8 cellular contexts compared by ENCODE assay signal in the genomic region with DNA sequence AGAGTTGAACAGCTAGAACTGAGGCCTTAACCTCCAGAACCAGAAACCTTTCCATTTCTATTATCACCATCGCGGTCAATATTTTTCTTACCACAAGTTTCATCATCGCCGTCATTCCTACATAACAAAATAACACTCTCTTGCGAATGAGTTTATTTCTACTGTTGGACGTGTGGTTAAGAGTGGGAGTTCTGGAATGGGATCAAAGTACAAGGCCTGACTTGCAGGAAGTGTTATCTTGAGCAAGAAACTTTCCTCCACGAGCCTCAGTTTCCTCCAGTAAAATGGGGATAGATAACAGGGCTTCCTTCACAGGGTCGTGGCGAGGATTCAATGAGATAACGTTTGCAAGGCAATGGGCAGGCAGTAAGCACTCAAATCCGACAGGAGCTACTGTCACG. TPM values are rescaled to one million over a fixed set of nuclear protein-coding genes. Genes with fewer than 3 reads are reported as not detected.
DNase-seq lines count a peak whose midpoint lies in the region; ATAC-seq lines count a peak whose summit lies in the region.

No MANE protein-coding gene starts in this region.

- CTCF ChIA-PET in activated CD8-positive, alpha-beta memory T cell treated with anti-CD3 and anti-CD28 coated beads, Interleukin-2, amount 10 ng/mL, durations not matched to agents 7 days and 5 days (lab: Charles Lee) = interaction anchor here (1.3 to 16.9 kb wide), 9 partner anchors 9 to 532 kb away, joined by 3 to 382 read pairs (median 5); a partner anchor contains a TSS

- peak overlapping the region; percentile 97 for H3K4me3 Mint-ChIP-seq in activated CD8-positive, alpha-beta memory T cell treated with anti-CD3 and anti-CD28 coated beads, Interleukin-2, amount 10 ng/mL, durations not matched to agents 7 days and 5 days
- peak overlapping the region; percentile 100 for H3K4me3 Mint-ChIP-seq in activated T-helper 1 cell treated with anti-CD3 and anti-CD28 coated beads, Interleukin-12 subunit alpha, Interleukin-12 subunit beta, Interleukin-2, Interleukin-4 antibody, amounts not matched to agents 30 ng/mL and 10 ng/mL and 1 ng/mL, durations not matched to agents 14 hours and 24 hours and 36 hours

- H3K27ac ChIP-seq in subcutaneous abdominal adipose tissue (ENCODE audit: low read depth, low read length) = peak overlapping the region; percentile 97

- intact Hi-C loops in activated T-helper 1 cell treated with anti-CD3 and anti-CD28 coated beads, Interleukin-12 subunit alpha, Interleukin-12 subunit beta, Interleukin-2, Interleukin-4 antibody, amounts not matched to agents 30 ng/mL and 10 ng/mL and 1 ng/mL, durations not matched to agents 14 hours and 24 hours and 36 hours (cut with micrococcal nuclease) = loop anchor here (1.0 to 10.0 kb wide), 3 partner anchors 9 to 798 kb away; a partner anchor contains a TSS

- H3K27me3 ChIP-seq in subcutaneous abdominal adipose tissue (ENCODE audit: control insufficient read depth in 5 of 5, insufficient read depth in 4 of 5, low read length in 5 of 5) = no peaks in the 10 kb centered on the region

- peaks cover 38% of the 10 kb centered on the region for H3K36me3 Mint-ChIP-seq in activated CD8-positive, alpha-beta memory T cell treated with anti-CD3 and anti-CD28 coated beads, Interleukin-2, amount 10 ng/mL, durations not matched to agents 7 days and 5 days
- H3K36me3 Mint-ChIP-seq in activated T-helper 1 cell treated with anti-CD3 and anti-CD28 coated beads, Interleukin-12 subunit alpha, Interleukin-12 subunit beta, Interleukin-2, Interleukin-4 antibody, amounts not matched to agents 30 ng/mL and 10 ng/mL and 1 ng/mL, durations not matched to agents 14 hours and 24 hours and 36 hours (ENCODE audit: low read depth) = peaks cover 25% of the 10 kb centered on the region

- H3K36me3 ChIP-seq in subcutaneous abdominal adipose tissue (ENCODE audit: control insufficient read depth in 5 of 5, insufficient read depth in 5 of 5, low read length in 5 of 5) = peaks cover 3 to 24% (median 20%) of the 10 kb centered on the region in 5 donors

- peaks cover 14 to 65% (median 52%) of the 10 kb centered on the region in 5 donors for H3K4me1 ChIP-seq in subcutaneous abdominal adipose tissue (ENCODE audit: control insufficient read depth in 5 of 5, insufficient read depth in 5 of 5, low read length in 5 of 5)

- H3K9me3 ChIP-seq in iPS-18c (ENCODE audit: control insufficient read depth, insufficient read depth, low read length) (no peaks in the 10 kb centered on the region), subcutaneous abdominal adipose tissue (ENCODE audit: control insufficient read depth in 5 of 5, low read length in 5 of 5) (no peaks in the 10 kb centered on the region)

- peak overlapping the region; percentile 84 for H3K4me3 ChIP-seq in iPS-18c (ENCODE audit: insufficient read depth, low read depth, low read length)
- peak overlapping the region; percentile 98 to 100 (median 100) for H3K4me3 ChIP-seq in subcutaneous abdominal adipose tissue (ENCODE audit: low read depth in 1 of 5, low read length in 5 of 5)

- DNase-seq in activated CD8-positive, alpha-beta memory T cell treated with anti-CD3 and anti-CD28 coated beads, Interleukin-2, amount 10 ng/mL, durations not matched to agents 7 days and 5 days = no peak
- DNase-seq in activated CD8-positive, alpha-beta memory T cell treated with anti-CD3 and anti-CD28 coated beads, Interleukin-2, amount 50 U/mL, for 4 hours = no peak
- DNase-seq in activated T-helper 1 cell treated with anti-CD3 and anti-CD28 coated beads, Interleukin-12 subunit alpha, Interleukin-12 subunit beta, Interleukin-2, Interleukin-4 antibody, amounts not matched to agents 30 ng/mL and 10 ng/mL and 1 ng/mL, durations not matched to agents 14 hours and 24 hours and 36 hours (ENCODE audit: low spot score) = no peak
- DNase-seq in DMS53 treated with DMSO at 0.1 percent for 48 hours (lab: John Stamatoyannopoulos, UW; ENCODE audit: unreplicated experiment) (no peak), NCI-H2029 treated with DMSO at 0.1 percent for 48 hours (lab: John Stamatoyannopoulos, UW) (no peak)

- peak overlapping the region; percentile 82 to 97 (median 95) for H3K9ac ChIP-seq in subcutaneous abdominal adipose tissue (ENCODE audit: low read length in 5 of 5)

- peak overlapping the region; percentile 99 for H3K27ac Mint-ChIP-seq in activated CD8-positive, alpha-beta memory T cell treated with anti-CD3 and anti-CD28 coated beads, Interleukin-2, amount 10 ng/mL, durations not matched to agents 7 days and 5 days
- peak overlapping the region; percentile 99 for H3K27ac Mint-ChIP-seq in activated T-helper 1 cell treated with anti-CD3 and anti-CD28 coated beads, Interleukin-12 subunit alpha, Interleukin-12 subunit beta, Interleukin-2, Interleukin-4 antibody, amounts not matched to agents 30 ng/mL and 10 ng/mL and 1 ng/mL, durations not matched to agents 14 hours and 24 hours and 36 hours

- ATAC-seq in activated CD8-positive, alpha-beta memory T cell treated with anti-CD3 and anti-CD28 coated beads, Interleukin-2, amount 10 ng/mL, durations not matched to agents 7 days and 5 days = no peak
- ATAC-seq in GM19035 (IDR thresholded peaks at IDR 0.05; ENCODE audit: unreplicated experiment) = no peak

- no peaks in the 10 kb centered on the region for H3K27me3 Mint-ChIP-seq in activated CD8-positive, alpha-beta memory T cell treated with anti-CD3 and anti-CD28 coated beads, Interleukin-2, amount 10 ng/mL, durations not matched to agents 7 days and 5 days
- H3K27me3 Mint-ChIP-seq in activated T-helper 1 cell treated with anti-CD3 and anti-CD28 coated beads, Interleukin-12 subunit alpha, Interleukin-12 subunit beta, Interleukin-2, Interleukin-4 antibody, amounts not matched to agents 30 ng/mL and 10 ng/mL and 1 ng/mL, durations not matched to agents 14 hours and 24 hours and 36 hours (ENCODE audit: insufficient read depth) = no peaks in the 10 kb centered on the region

- H3K9me3 Mint-ChIP-seq in activated CD8-positive, alpha-beta memory T cell treated with anti-CD3 and anti-CD28 coated beads, Interleukin-2, amount 10 ng/mL, durations not matched to agents 7 days and 5 days (ENCODE audit: low read depth) = no peaks in the 10 kb centered on the region
- H3K9me3 Mint-ChIP-seq in activated T-helper 1 cell treated with anti-CD3 and anti-CD28 coated beads, Interleukin-12 subunit alpha, Interleukin-12 subunit beta, Interleukin-2, Interleukin-4 antibody, amounts not matched to agents 30 ng/mL and 10 ng/mL and 1 ng/mL, durations not matched to agents 14 hours and 24 hours and 36 hours = no peaks in the 10 kb centered on the region

- peaks cover 62% of the 10 kb centered on the region for H3K4me1 Mint-ChIP-seq in activated CD8-positive, alpha-beta memory T cell treated with anti-CD3 and anti-CD28 coated beads, Interleukin-2, amount 10 ng/mL, durations not matched to agents 7 days and 5 days
- peaks cover 59% of the 10 kb centered on the region for H3K4me1 Mint-ChIP-seq in activated T-helper 1 cell treated with anti-CD3 and anti-CD28 coated beads, Interleukin-12 subunit alpha, Interleukin-12 subunit beta, Interleukin-2, Interleukin-4 antibody, amounts not matched to agents 30 ng/mL and 10 ng/mL and 1 ng/mL, durations not matched to agents 14 hours and 24 hours and 36 hours (ENCODE audit: low read depth)

RNA-seq across cellular contexts. Expression of a gene that starts 0.7 kb away (rescaled TPM):
- 10 to 100 TPM; 81.2 to 99.7 TPM for total RNA-seq in activated CD8-positive, alpha-beta memory T cell treated with anti-CD3 and anti-CD28 coated beads, Interleukin-2, amount 10 ng/mL, durations not matched to agents 7 days and 5 days
- total RNA-seq in activated T-helper 1 cell treated with anti-CD3 and anti-CD28 coated beads, Interleukin-12 subunit alpha, Interleukin-12 subunit beta, Interleukin-2, Interleukin-4 antibody, amounts not matched to agents 30 ng/mL and 10 ng/mL and 1 ng/mL, durations not matched to agents 14 hours and 24 hours and 36 hours = 83.3 and 96.4 TPM in 2 replicates

RNA-seq across cellular contexts. Expression of a gene that starts 2.1 kb away (rescaled TPM):
- 10 to 100 TPM; 64.2 to 86.9 TPM for total RNA-seq in activated CD8-positive, alpha-beta memory T cell treated with anti-CD3 and anti-CD28 coated beads, Interleukin-2, amount 10 ng/mL, durations not matched to agents 7 days and 5 days
- 73.8 and 74.9 TPM in 2 replicates for total RNA-seq in activated T-helper 1 cell treated with anti-CD3 and anti-CD28 coated beads, Interleukin-12 subunit alpha, Interleukin-12 subunit beta, Interleukin-2, Interleukin-4 antibody, amounts not matched to agents 30 ng/mL and 10 ng/mL and 1 ng/mL, durations not matched to agents 14 hours and 24 hours and 36 hours

RNA-seq across cellular contexts. Expression of a gene that starts 37.6 kb away (rescaled TPM):
- under 1 TPM; 0.16 to 0.20 TPM for total RNA-seq in activated CD8-positive, alpha-beta memory T cell treated with anti-CD3 and anti-CD28 coated beads, Interleukin-2, amount 10 ng/mL, durations not matched to agents 7 days and 5 days
- 0.12 TPM in 1 of 2 replicates, not detected in the other for total RNA-seq in activated T-helper 1 cell treated with anti-CD3 and anti-CD28 coated beads, Interleukin-12 subunit alpha, Interleukin-12 subunit beta, Interleukin-2, Interleukin-4 antibody, amounts not matched to agents 30 ng/mL and 10 ng/mL and 1 ng/mL, durations not matched to agents 14 hours and 24 hours and 36 hours

RNA-seq across cellular contexts. Expression of a gene that starts 45.2 kb away (rescaled TPM):
- total RNA-seq in activated CD8-positive, alpha-beta memory T cell treated with anti-CD3 and anti-CD28 coated beads, Interleukin-2, amount 10 ng/mL, durations not matched to agents 7 days and 5 days = 1 to 10 TPM; 5.8 to 6.1 TPM
- 6.1 and 6.8 TPM in 2 replicates for total RNA-seq in activated T-helper 1 cell treated with anti-CD3 and anti-CD28 coated beads, Interleukin-12 subunit alpha, Interleukin-12 subunit beta, Interleukin-2, Interleukin-4 antibody, amounts not matched to agents 30 ng/mL and 10 ng/mL and 1 ng/mL, durations not matched to agents 14 hours and 24 hours and 36 hours
